ENCODE assay signal across 28 cellular contexts in genomic region chr3:52177701-52178042, GRCh38. TPM values are rescaled to one million over a fixed set of nuclear protein-coding genes. Genes with fewer than 3 reads are reported as not detected.
"Had no signal": no experiment of that assay in that cellular context is flagged by ENCODE, and none has a peak within 500 bp of the region (broad histone marks: within the 10 kb centered on the region; RNA-seq: fewer than 3 reads in every experiment).

No MANE protein-coding gene starts in this region.

- H3K4me2 ChIP-seq: smooth muscle cell had no signal

- ATAC-seq: gastrocnemius medialis; left ventricle myocardium superior; mucosa of descending colon; psoas muscle; stimulated activated effector memory CD8-positive, alpha-beta T cell treated with anti-CD3 and anti-CD28 coated beads, Interleukin-12 subunit alpha, Interleukin-12 subunit beta, amount 100 ng/mL, for 72 hours; T-cell had no signal

- H3K9me3 ChIP-seq: ascending aorta, gastrocnemius medialis, mucosa of descending colon, psoas muscle, tibial artery, vagina had no signal

- H3K4me1 Mint-ChIP-seq: naive B cell had no signal

- H3K27ac ChIP-seq: ascending aorta, gastrocnemius medialis, psoas muscle, tibial artery, vagina had no signal

- H3K9me3 Mint-ChIP-seq: naive B cell; neural crest cell; stimulated activated effector memory CD8-positive, alpha-beta T cell treated with anti-CD3 and anti-CD28 coated beads, Interleukin-12 subunit alpha, Interleukin-12 subunit beta, amount 100 ng/mL, for 72 hours; T-cell had no signal

- H3K27me3 ChIP-seq: ascending aorta, gastrocnemius medialis, tibial artery, vagina had no signal

- H3K4me1 ChIP-seq: ascending aorta, gastrocnemius medialis, psoas muscle had no signal

- H3K4me3 ChIP-seq: ascending aorta, gastrocnemius medialis, mucosa of descending colon, psoas muscle, smooth muscle cell, tibial artery, vagina had no signal

- H3K36me3 ChIP-seq: ascending aorta, gastrocnemius medialis, tibial artery, vagina had no signal

- H3K36me3 Mint-ChIP-seq: naive B cell; stimulated activated effector memory CD8-positive, alpha-beta T cell treated with anti-CD3 and anti-CD28 coated beads, Interleukin-12 subunit alpha, Interleukin-12 subunit beta, amount 100 ng/mL, for 72 hours; T-cell had no signal

- H3K4me3 Mint-ChIP-seq: naive B cell; neural crest cell; stimulated activated effector memory CD8-positive, alpha-beta T cell treated with anti-CD3 and anti-CD28 coated beads, Interleukin-12 subunit alpha, Interleukin-12 subunit beta, amount 100 ng/mL, for 72 hours; T-cell had no signal

- H3K27me3 Mint-ChIP-seq: T-cell had no signal

- H3K27ac Mint-ChIP-seq: T-cell had no signal

- DNase-seq: activated CD4-positive, alpha-beta T cell treated with anti-CD3 and anti-CD28 coated beads for 48 hours; activated CD4-positive, CD25-positive, alpha-beta regulatory T cell; activated CD8-positive, alpha-beta memory T cell treated with anti-CD3 and anti-CD28 coated beads for 24 hours; activated CD8-positive, alpha-beta memory T cell treated with anti-CD3 and anti-CD28 coated beads, Interleukin-2, amount 50 U/mL, for 48 hours; activated effector memory CD4-positive, alpha-beta T cell treated with Interleukin-2 at 50 U/mL for 16 hours; activated naive CD4-positive, alpha-beta T cell treated with anti-CD3 and anti-CD28 coated beads, Interleukin-2, amount 50 U/mL, for 16 hours; activated T-cell treated with anti-CD3 and anti-CD28 coated beads, Interleukin-2, amount 50 U/mL, for 48 hours; cerebellar nuclear complex; effector CD8-positive, alpha-beta T cell; gastrocnemius medialis; head of caudate nucleus; kidney; left ventricle myocardium superior; mesenchymal stem cell; mucosa of descending colon; naive B cell; right cardiac atrium; stimulated activated CD4-positive, alpha-beta T cell treated with anti-CD3 and anti-CD28 coated beads, Interleukin-4, amount 100 ng/mL, for 24 hours; T-cell; tibial artery had no signal

RNA-seq across cellular contexts. Expression of gene POC1A, which starts 23.4 kb away (rescaled TPM):
- total RNA-seq: ascending aorta had no signal

RNA-seq across cellular contexts. Expression of gene TLR9, which starts 47.8 kb away (rescaled TPM):
- total RNA-seq: ascending aorta, neural crest cell, osteocyte, subcutaneous adipose tissue, vagina had no signal
- polyA plus RNA-seq: smooth muscle cell had no signal
